Comparison of ENCODE assay signal across 8 cellular contexts in the genomic region with DNA sequence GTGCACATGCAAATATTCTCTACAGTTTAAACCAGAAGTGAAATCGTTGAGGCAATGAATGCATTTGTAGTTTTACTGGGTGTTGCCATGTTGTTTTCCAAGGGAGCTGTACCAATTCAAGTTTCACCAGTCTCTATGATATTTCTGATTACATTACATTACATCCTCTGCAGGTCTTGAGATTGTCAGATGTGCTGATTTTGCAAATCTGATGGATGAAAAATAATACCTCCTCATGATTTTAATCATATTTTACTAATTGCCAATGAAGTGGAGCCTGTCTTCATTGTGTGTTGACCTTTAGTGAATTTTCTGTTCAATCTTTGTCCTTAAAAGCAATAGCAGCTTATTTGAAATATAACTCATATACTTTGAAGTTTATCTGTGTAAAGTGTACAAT.
"Had no signal": no experiment of that assay in that cellular context is flagged by ENCODE, and none has a peak within 500 bp of the region (broad histone marks: within the 10 kb centered on the region; RNA-seq: fewer than 3 reads in every experiment).

No MANE protein-coding gene starts in this region.

- DNase-seq: GDM1, GF-D8 had no signal

- ATAC-seq: GM12878 had no signal

- H3K4me3 ChIP-seq: GM12878 had no signal

- FAIRE-seq: G401.6, GM12878, GM12891, GM12892, GM18507, GM19239 had no signal
